In the genomic region with DNA sequence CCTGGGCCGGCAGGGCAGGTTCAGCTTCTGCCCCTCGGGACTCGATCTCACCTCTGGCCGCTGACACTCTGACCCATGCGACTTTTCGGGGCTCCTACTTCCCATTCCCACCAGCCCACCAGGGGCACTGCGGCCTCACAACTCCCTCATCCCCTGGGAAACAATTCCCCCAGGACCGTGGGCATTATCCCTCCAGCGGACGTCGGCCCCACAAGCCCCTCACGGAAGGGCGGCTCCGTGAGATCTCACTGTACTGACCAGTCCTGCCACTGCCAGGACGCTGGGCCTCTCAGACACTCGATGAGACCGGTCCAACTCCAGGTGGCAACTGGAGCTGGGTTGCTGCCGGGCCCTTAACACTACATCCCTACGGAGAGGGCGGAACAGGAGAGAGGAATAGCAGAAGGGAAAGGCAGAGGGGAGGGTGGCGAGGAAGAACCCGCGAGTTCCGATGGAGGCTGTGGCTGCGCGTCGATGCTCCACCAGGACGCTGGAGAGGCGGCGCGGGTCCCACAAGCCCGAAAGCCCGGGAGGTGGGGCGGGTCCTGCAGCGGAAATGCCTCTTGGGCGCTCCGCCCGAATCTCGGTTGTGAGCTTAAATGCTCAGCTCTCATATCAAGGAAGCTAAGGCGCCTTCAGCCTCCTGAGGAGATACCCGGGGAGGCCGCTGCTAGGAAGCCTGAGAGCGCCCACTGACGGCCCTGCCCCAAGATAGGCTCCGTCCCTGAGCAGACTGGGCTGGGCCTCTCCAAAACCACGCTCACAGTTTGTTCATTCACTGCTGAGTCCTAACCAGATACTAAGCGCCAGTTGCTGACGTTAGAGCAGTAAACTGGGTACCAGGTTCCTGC, we compare ENCODE assay signal across 8 cellular contexts. TPM values are rescaled to one million over a fixed set of nuclear protein-coding genes. Genes with fewer than 3 reads are reported as not detected.
DNase-seq lines count a peak whose midpoint lies in the region; ATAC-seq and TF ChIP-seq lines count a peak whose summit lies in the region.

No MANE protein-coding gene starts in this region.

- H3K27ac ChIP-seq in CD4-positive, alpha-beta T cell (ENCODE audit: low read depth, low read length): no peak overlapping the region
- H3K27ac ChIP-seq in skin epidermis (peak overlapping the region in 5 of 21 experiments; percentile 13 to 49 (median 23)), neural progenitor cell (no peak overlapping the region)

- DNase-seq in CD4-positive, alpha-beta T cell: peak; percentile 11 to 51 (median 36)
- peak; percentile 63 to 73 for DNase-seq in activated CD4-positive, alpha-beta T cell treated with anti-CD3 and anti-CD28 coated beads, Interleukin-2, amount 50 U/mL, for 48 hours
- DNase-seq in fibroblast of mammary gland (ENCODE audit: low read depth): peak; percentile 63
- DNase-seq in amniotic stem cell (lab: John Stamatoyannopoulos, UW): no peak
- no peak for DNase-seq in neural progenitor cell (ENCODE audit: low spot score)
- DNase-seq in KBM-7: no peak

- H3K79me2 ChIP-seq in neural progenitor cell (ENCODE audit: low read depth): no peaks in the 10 kb centered on the region

- H2AFZ ChIP-seq in neural progenitor cell (replicated peaks): no peak overlapping the region

- peak overlapping the region; percentile 76 for H3K27ac Mint-ChIP-seq in CD4-positive, alpha-beta T cell
- H3K27ac Mint-ChIP-seq in neural progenitor cell: no peak overlapping the region

- H3K4me3 ChIP-seq in fibroblast of mammary gland (ENCODE audit: control insufficient read depth, low read depth, low read length): peak overlapping the region; percentile 37
- H3K4me3 ChIP-seq in skin epidermis: peak overlapping the region in 4 of 7 experiments; percentile 4 to 16 (median 10)
- no peak overlapping the region for H3K4me3 ChIP-seq in neural progenitor cell

- peak; percentile 84 for ATAC-seq in CD4-positive, alpha-beta T cell (ENCODE audit: poor library complexity)
- no peak for ATAC-seq in HG02642 (IDR thresholded peaks at IDR 0.05; ENCODE audit: poor library complexity, unreplicated experiment)

- peak overlapping the region; percentile 76 for H3K4me3 Mint-ChIP-seq in CD4-positive, alpha-beta T cell
- no peak overlapping the region for H3K4me3 Mint-ChIP-seq in neural progenitor cell

- POLR2A ChIA-PET in CD4-positive, alpha-beta T cell (lab: Charles Lee): interaction anchor here (1.0 to 2.0 kb wide), 2 partner anchors 36 to 61 kb away, joined by 3 to 10 read pairs; a partner anchor contains a TSS

- no peak overlapping the region for H3K4me2 ChIP-seq in neural progenitor cell

- no peaks in the 10 kb centered on the region for H3F3A ChIP-seq in neural progenitor cell (ENCODE audit: low read depth)

- no peaks in the 10 kb centered on the region for H3K9me3 Mint-ChIP-seq in CD4-positive, alpha-beta T cell
- H3K9me3 Mint-ChIP-seq in neural progenitor cell: no peaks in the 10 kb centered on the region

- CTCF ChIA-PET in CD4-positive, alpha-beta T cell (lab: Charles Lee): interaction anchor here (1.3 kb wide), 1 partner anchor 15 kb away, joined by 3 read pairs; no protein-coding TSS in a partner anchor

- H3K9ac ChIP-seq in neural progenitor cell: no peak overlapping the region

- no peaks in the 10 kb centered on the region for H3K27me3 Mint-ChIP-seq in CD4-positive, alpha-beta T cell
- peaks cover 2% of the 10 kb centered on the region for H3K27me3 Mint-ChIP-seq in neural progenitor cell (ENCODE audit: insufficient read depth, low read depth)

- H3K4me1 ChIP-seq in neural progenitor cell: no peaks in the 10 kb centered on the region

- no peaks in the 10 kb centered on the region for H4K20me1 ChIP-seq in neural progenitor cell (ENCODE audit: low read depth)

- in situ Hi-C loops in KBM-7 (cut with MboI; ENCODE audit: low pct_unique_long_range_greater_than_20kb, low sequenced_read_pairs): no loop called here

- no peaks in the 10 kb centered on the region for H3K36me3 ChIP-seq in neural progenitor cell

- H3K9me3 ChIP-seq in CD4-positive, alpha-beta T cell (ENCODE audit: control insufficient read depth, low read length): no peaks in the 10 kb centered on the region
- H3K9me3 ChIP-seq in neural progenitor cell (ENCODE audit: low read depth): no peaks in the 10 kb centered on the region

- TF ChIP-seq CTCF in CD4-positive, alpha-beta T cell (IDR thresholded peaks at IDR 0.05): no peak
- peak; percentile 12 for TF ChIP-seq CTCF in fibroblast of mammary gland (conservative IDR thresholded peaks at IDR 0.05; ENCODE audit: control insufficient read depth, insufficient read depth, low read depth, low read length)
- TF ChIP-seq CTCF in neural progenitor cell (IDR thresholded peaks at IDR 0.05): no peak

- H3K36me3 Mint-ChIP-seq in CD4-positive, alpha-beta T cell (ENCODE audit: low read depth): no peaks in the 10 kb centered on the region
- peaks cover 2% of the 10 kb centered on the region for H3K36me3 Mint-ChIP-seq in neural progenitor cell

- peaks cover 15% of the 10 kb centered on the region for H3K4me1 Mint-ChIP-seq in CD4-positive, alpha-beta T cell (ENCODE audit: low read depth)
- H3K4me1 Mint-ChIP-seq in neural progenitor cell: no peaks in the 10 kb centered on the region

- intact Hi-C loops in CD4-positive, alpha-beta T cell (cut with DNase I, micrococcal nuclease): no loop called here

- H3K27me3 ChIP-seq in CD4-positive, alpha-beta T cell (ENCODE audit: control insufficient read depth, insufficient read depth, low read length): no peaks in the 10 kb centered on the region
- no peaks in the 10 kb centered on the region for H3K27me3 ChIP-seq in neural progenitor cell

RNA-seq across cellular contexts. Expression of a gene that starts 36.3 kb away (rescaled TPM):
- 100 to 1,000 TPM; 218 to 245 TPM for total RNA-seq in CD4-positive, alpha-beta T cell
- 238 and 309 TPM in 2 replicates for total RNA-seq in neural progenitor cell (ENCODE audit: low replicate concordance)

RNA-seq across cellular contexts. Expression of a gene that starts 43.7 kb away (rescaled TPM):
- 10 to 100 TPM; 21.7 to 24.6 TPM for total RNA-seq in CD4-positive, alpha-beta T cell
- 89.4 and 97.1 TPM in 2 replicates for total RNA-seq in neural progenitor cell (ENCODE audit: low replicate concordance)

RNA-seq across cellular contexts. Expression of a gene that starts 46.5 kb away (rescaled TPM):
- total RNA-seq in CD4-positive, alpha-beta T cell: 1 to 10 TPM; 2.7 to 2.8 TPM
- 17.4 and 26.9 TPM in 2 replicates for total RNA-seq in neural progenitor cell (ENCODE audit: low replicate concordance)

Comparison
In these comparisons a context has a peak if more than half of its experiments do, and no peak if none do; other contexts are left out.
1. DNase-seq: peak in CD4-positive, alpha-beta T cell (10 of 10), activated CD4-positive, alpha-beta T cell treated with anti-CD3 and anti-CD28 coated beads, Interleukin-2, amount 50 U/mL, for 48 hours (2 of 2) and fibroblast of mammary gland (single experiment); none in amniotic stem cell (single experiment), neural progenitor cell (single experiment) and KBM-7 (single experiment).